29 cellular contexts compared by ENCODE assay signal in genomic region chr13:35711909-35712308, GRCh38.
"Had no signal": no experiment of that assay in that cellular context is flagged by ENCODE, and none has a peak within 500 bp of the region (broad histone marks: within the 10 kb centered on the region; RNA-seq: fewer than 3 reads in every experiment).

No MANE protein-coding gene starts in this region.

- DNase-seq: activated CD4-positive, alpha-beta memory T cell treated with anti-CD3 and anti-CD28 coated beads, Interleukin-2, amount 10 ng/mL, durations not matched to agents 7 days and 5 days; activated CD4-positive, alpha-beta T cell treated with anti-CD3 and anti-CD28 coated beads, Interleukin-2, amount 10 ng/mL, durations not matched to agents 24 days and 14 days; activated CD8-positive, alpha-beta memory T cell treated with anti-CD3 and anti-CD28 coated beads, Interleukin-2, amount 50 U/mL, for 48 hours; activated gamma-delta T cell treated with Interleukin-2 at 50 U/mL for 16 hours; activated naive CD4-positive, alpha-beta T cell treated with anti-CD3 and anti-CD28 coated beads, Interleukin-2, amount 50 U/mL, for 16 hours; activated T-cell treated with anti-CD3 and anti-CD28 coated beads, Interleukin-2, amount 50 U/mL, for 24 hours; amniotic stem cell; dermis blood vessel endothelial cell; effector CD4-positive, alpha-beta T cell; left cardiac atrium; left ventricle myocardium superior; mucosa of descending colon; pancreas; stimulated activated CD4-positive, alpha-beta T cell treated with anti-CD3 and anti-CD28 coated beads, Interleukin-1b, Interleukin-23, amount 100 ng/mL, for 48 hours; stimulated activated CD4-positive, alpha-beta T cell treated with anti-CD3 and anti-CD28 coated beads, Interleukin-4, amount 100 ng/mL, for 4 hours; stimulated activated CD8-positive, alpha-beta memory T cell treated with anti-CD3 and anti-CD28 coated beads, Interleukin-4, amount 100 ng/mL, for 48 hours; stimulated activated naive CD8-positive, alpha-beta T cell treated with anti-CD3 and anti-CD28 coated beads, Interleukin-15, amount 100 ng/mL, for 72 hours; substantia nigra; T-helper 1 cell; uterus had no signal

- H3K36me3 Mint-ChIP-seq: natural killer cell treated with Interleukin-12 subunit alpha and Interleukin-12 subunit beta and Interleukin-15 and Interleukin-18, amount 100 ng/mL, for 72 hours; stimulated activated memory B cell treated with anti-CD40 and anti-IgM and Interleukin-4, amounts not matched to agents 10 μg/mL and 1 μg/mL and 100 μg/mL, for 72 hours; type B pancreatic cell had no signal

- H3K27me3 Mint-ChIP-seq: activated CD4-positive, alpha-beta memory T cell treated with anti-CD3 and anti-CD28 coated beads, Interleukin-2, amount 10 ng/mL, durations not matched to agents 7 days and 5 days; activated CD4-positive, alpha-beta T cell treated with anti-CD3 and anti-CD28 coated beads, Interleukin-2, amount 10 ng/mL, durations not matched to agents 24 days and 14 days; activated T-cell treated with anti-CD3 and anti-CD28 coated beads, Interleukin-2, amount 50 U/mL, for 24 hours; natural killer cell treated with Interleukin-12 subunit alpha and Interleukin-12 subunit beta and Interleukin-15 and Interleukin-18, amount 100 ng/mL, for 72 hours; stimulated activated memory B cell treated with anti-CD40 and anti-IgM and Interleukin-4, amounts not matched to agents 10 μg/mL and 1 μg/mL and 100 μg/mL, for 72 hours; stimulated activated naive CD8-positive, alpha-beta T cell treated with anti-CD3 and anti-CD28 coated beads, Interleukin-15, amount 100 ng/mL, for 72 hours; type B pancreatic cell had no signal

- H3K36me3 ChIP-seq: breast epithelium, neutrophil, pancreas, prostate gland, uterus had no signal

- H3K4me1 ChIP-seq: pancreas, prostate gland, uterus had no signal

- H3K9me3 Mint-ChIP-seq: activated CD4-positive, alpha-beta memory T cell treated with anti-CD3 and anti-CD28 coated beads, Interleukin-2, amount 10 ng/mL, durations not matched to agents 7 days and 5 days; activated CD4-positive, alpha-beta T cell treated with anti-CD3 and anti-CD28 coated beads, Interleukin-2, amount 10 ng/mL, durations not matched to agents 24 days and 14 days; stimulated activated naive CD8-positive, alpha-beta T cell treated with anti-CD3 and anti-CD28 coated beads, Interleukin-15, amount 100 ng/mL, for 72 hours; T-helper 2 cell treated with Interferon-gamma antibody and Interleukin-4, amounts not matched to agents 5 μg/mL and 100 μg/mL, for 36 hours; type B pancreatic cell had no signal

- H3K27ac Mint-ChIP-seq: activated CD4-positive, alpha-beta memory T cell treated with anti-CD3 and anti-CD28 coated beads, Interleukin-2, amount 10 ng/mL, durations not matched to agents 7 days and 5 days; activated CD4-positive, alpha-beta T cell treated with anti-CD3 and anti-CD28 coated beads, Interleukin-2, amount 10 ng/mL, durations not matched to agents 24 days and 14 days; activated T-cell treated with anti-CD3 and anti-CD28 coated beads, Interleukin-2, amount 50 U/mL, for 24 hours; natural killer cell treated with Interleukin-12 subunit alpha and Interleukin-12 subunit beta and Interleukin-15 and Interleukin-18, amount 100 ng/mL, for 72 hours; stimulated activated memory B cell treated with anti-CD40 and anti-IgM and Interleukin-4, amounts not matched to agents 10 μg/mL and 1 μg/mL and 100 μg/mL, for 72 hours; T-helper 2 cell treated with Interferon-gamma antibody and Interleukin-4, amounts not matched to agents 5 μg/mL and 100 μg/mL, for 36 hours; type B pancreatic cell had no signal

- H3K4me3 Mint-ChIP-seq: activated CD4-positive, alpha-beta memory T cell treated with anti-CD3 and anti-CD28 coated beads, Interleukin-2, amount 10 ng/mL, durations not matched to agents 7 days and 5 days; activated CD4-positive, alpha-beta T cell treated with anti-CD3 and anti-CD28 coated beads, Interleukin-2, amount 10 ng/mL, durations not matched to agents 24 days and 14 days; activated T-cell treated with anti-CD3 and anti-CD28 coated beads, Interleukin-2, amount 50 U/mL, for 24 hours; natural killer cell treated with Interleukin-12 subunit alpha and Interleukin-12 subunit beta and Interleukin-15 and Interleukin-18, amount 100 ng/mL, for 72 hours; stimulated activated memory B cell treated with anti-CD40 and anti-IgM and Interleukin-4, amounts not matched to agents 10 μg/mL and 1 μg/mL and 100 μg/mL, for 72 hours; stimulated activated naive CD8-positive, alpha-beta T cell treated with anti-CD3 and anti-CD28 coated beads, Interleukin-15, amount 100 ng/mL, for 72 hours; T-helper 2 cell treated with Interferon-gamma antibody and Interleukin-4, amounts not matched to agents 5 μg/mL and 100 μg/mL, for 36 hours; type B pancreatic cell had no signal

- H3K4me3 ChIP-seq: breast epithelium, mucosa of descending colon, pancreas, prostate gland, smooth muscle cell, uterus had no signal

- H3K4me1 Mint-ChIP-seq: activated CD4-positive, alpha-beta memory T cell treated with anti-CD3 and anti-CD28 coated beads, Interleukin-2, amount 10 ng/mL, durations not matched to agents 7 days and 5 days; activated CD4-positive, alpha-beta T cell treated with anti-CD3 and anti-CD28 coated beads, Interleukin-2, amount 10 ng/mL, durations not matched to agents 24 days and 14 days; stimulated activated memory B cell treated with anti-CD40 and anti-IgM and Interleukin-4, amounts not matched to agents 10 μg/mL and 1 μg/mL and 100 μg/mL, for 72 hours; stimulated activated naive CD8-positive, alpha-beta T cell treated with anti-CD3 and anti-CD28 coated beads, Interleukin-15, amount 100 ng/mL, for 72 hours had no signal

- H3K27me3 ChIP-seq: breast epithelium, neutrophil, pancreas, uterus had no signal

- H3K27ac ChIP-seq: neutrophil, pancreas, prostate gland, uterus, VCaP had no signal

- H3K9me3 ChIP-seq: breast epithelium, mucosa of descending colon, neutrophil, pancreas, prostate gland, uterus had no signal
